Comparison of ENCODE assay signal across 11 cellular contexts in the genomic region with DNA sequence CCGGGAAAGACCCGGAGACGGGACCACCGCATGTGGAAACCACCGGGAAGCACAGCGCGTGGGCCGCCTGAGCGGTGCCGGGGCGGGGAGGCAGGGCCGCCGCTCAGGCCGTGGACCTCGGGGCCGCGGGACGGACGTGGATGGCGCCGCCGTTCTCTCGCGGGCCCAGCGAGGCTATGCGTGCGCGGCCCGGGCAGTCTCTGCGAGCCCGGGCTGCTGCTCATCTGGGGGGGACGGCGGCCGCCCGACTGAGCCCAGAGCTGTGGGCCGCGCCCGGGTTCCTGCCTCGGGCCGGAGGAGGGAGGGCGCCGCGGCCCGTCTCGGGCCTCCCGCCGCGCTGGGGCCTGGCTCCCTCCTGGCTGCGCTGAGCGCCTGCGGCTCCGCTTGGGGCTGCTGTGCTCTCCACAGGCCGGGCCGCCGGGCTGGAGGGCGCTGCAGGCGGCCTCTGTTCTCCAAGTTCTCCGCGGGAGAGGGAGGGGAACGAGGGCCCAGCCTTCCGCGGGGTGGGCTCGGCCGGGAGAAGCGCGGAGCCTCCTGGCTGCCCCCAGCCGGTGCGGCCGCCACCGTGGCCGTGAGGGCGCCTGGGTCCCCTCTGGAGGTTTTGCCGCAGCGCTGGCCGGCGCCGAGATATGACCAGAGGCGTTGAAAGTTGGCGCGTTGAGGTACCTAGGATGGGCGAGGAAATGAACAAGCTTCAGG. TPM values are rescaled to one million over a fixed set of nuclear protein-coding genes. Genes with fewer than 3 reads are reported as not detected.
DNase-seq lines count a peak whose midpoint lies in the region; TF ChIP-seq lines count a peak whose summit lies in the region.
"Had no signal": no experiment of that assay in that cellular context is flagged by ENCODE, and none has a peak within 500 bp of the region (broad histone marks: within the 10 kb centered on the region; RNA-seq: fewer than 3 reads in every experiment).

No MANE protein-coding gene starts in this region.

- H3K36me3 ChIP-seq in ovary (no peaks in the 10 kb centered on the region), BE2C (peaks cover 62% of the 10 kb centered on the region)

- H3K27ac ChIP-seq in ovary = peak overlapping the region; percentile 4 to 40

- no peak for TF ChIP-seq POLR2A in ovary (IDR thresholded peaks at IDR 0.05)

- no peak for TF ChIP-seq EP300 in ovary (IDR thresholded peaks at IDR 0.05)

- H3K4me1 ChIP-seq in ovary (ENCODE audit: insufficient read depth) (peaks cover 3% of the 10 kb centered on the region), BE2C (no peaks in the 10 kb centered on the region)

- DNase-seq in ELF-1 (ENCODE audit: low read depth, low spot score) = peak; percentile 76
- DNase-seq in dermis blood vessel endothelial cell = peak; percentile 24
- peak in 4 of 5 donors; percentile 17 to 68 (median 42) for DNase-seq in ovary
- DNase-seq in activated effector memory CD4-positive, alpha-beta T cell treated with Interleukin-2 at 50 U/mL for 16 hours = no peak
- DNase-seq in GM20000 (ENCODE audit: low spot score) = no peak
- no peak for DNase-seq in BE2C
- no peak for DNase-seq in dedifferentiated amniotic fluid mesenchymal stem cell (ENCODE audit: extremely low spot score)
- DNase-seq: AML-193; effector memory CD4-positive, alpha-beta T cell; occipital lobe had no signal

- H3K4me3 ChIP-seq in iPS-18c (ENCODE audit: insufficient read depth, low read depth, low read length) = peak overlapping the region; percentile 59
- H3K4me3 ChIP-seq in ovary = peak overlapping the region; percentile 21
- no peak overlapping the region for H3K4me3 ChIP-seq in BE2C (ENCODE audit: low read depth, low read length)

- intact Hi-C loops in ovary (cut with DNase I) = no loop called here

- H3K9me3 ChIP-seq in iPS-18c (ENCODE audit: control insufficient read depth, insufficient read depth, low read length) (no peaks in the 10 kb centered on the region), ovary (no peaks in the 10 kb centered on the region), BE2C (no peaks in the 10 kb centered on the region)

- WGBS in ovary, 3 donors = 13 to 22% (median 19%) methylated on average over 56 to 81 of the region's 81 CpGs

- TF ChIP-seq CTCF in ovary (IDR thresholded peaks at IDR 0.05) (no peak), GM20000 (IDR thresholded peaks at IDR 0.05; ENCODE audit: extremely low read depth, missing control alignments) (no peak), BE2C (IDR thresholded peaks at IDR 0.05; ENCODE audit: low read depth, low read length) (no peak)

- H3K27me3 ChIP-seq in ovary (no peaks in the 10 kb centered on the region), BE2C (no peaks in the 10 kb centered on the region)

RNA-seq across cellular contexts. Expression of gene RABL6, which starts 13.7 kb away (rescaled TPM):
- 69.1 and 95.8 TPM in 2 replicates for total RNA-seq in dermis blood vessel endothelial cell
- total RNA-seq in ovary = 10 to 100 TPM; 25.2 to 65.4 (median 56.2) TPM
- 10 to 100 TPM; 22.6 to 37.5 TPM for polyA plus RNA-seq in ovary
- polyA plus RNA-seq in BE2C (2012; ENCODE audit: insufficient read depth, insufficient read length, low read depth) = 164 TPM

RNA-seq across cellular contexts. Expression of gene AJM1, which starts 20.8 kb away (rescaled TPM):
- total RNA-seq in dermis blood vessel endothelial cell = 1.0 TPM in 2 replicates
- total RNA-seq in ovary = 1 to 10 TPM in 5 of 7 donors, under 1 TPM in 2; 0.48 to 2.4 (median 1.4) TPM
- polyA plus RNA-seq in ovary = under 1 TPM in 1 of 2 donors, not detected in 1; 0.93 TPM
- 37.9 TPM for polyA plus RNA-seq in BE2C (2012; ENCODE audit: insufficient read depth, insufficient read length, low read depth)

RNA-seq across cellular contexts. Expression of gene CCDC183, which starts 25.3 kb away (rescaled TPM):
- 0.37 and 1.0 TPM in 2 replicates for total RNA-seq in dermis blood vessel endothelial cell
- total RNA-seq in ovary = 10 to 100 TPM in 1 of 7 donors, 1 to 10 TPM in 6; 1.2 to 11.8 (median 6.6) TPM
- 1 to 10 TPM in 1 of 2 donors, under 1 TPM in 1; 0.47 to 3.1 TPM for polyA plus RNA-seq in ovary
- 10.7 TPM for polyA plus RNA-seq in BE2C (2012; ENCODE audit: insufficient read depth, insufficient read length, low read depth)

RNA-seq across cellular contexts. Expression of gene PHPT1, which starts 27.7 kb away (rescaled TPM):
- 99.0 and 104 TPM in 2 replicates for total RNA-seq in dermis blood vessel endothelial cell
- total RNA-seq in ovary = 100 to 1,000 TPM in 2 of 7 donors, 10 to 100 TPM in 5; 39.2 to 132 (median 86.9) TPM
- 10 to 100 TPM; 18.1 to 57.6 TPM for polyA plus RNA-seq in ovary
- 544 TPM for polyA plus RNA-seq in BE2C (2012; ENCODE audit: insufficient read depth, insufficient read length, low read depth)

RNA-seq across cellular contexts. Expression of gene TMEM141, which starts 30.3 kb away (rescaled TPM):
- total RNA-seq in dermis blood vessel endothelial cell = 47.9 and 98.5 TPM in 2 replicates
- 100 to 1,000 TPM in 1 of 7 donors, 10 to 100 TPM in 6; 43.1 to 115 (median 64.8) TPM for total RNA-seq in ovary
- polyA plus RNA-seq in ovary = 10 to 100 TPM; 23.4 to 64.9 TPM
- 159 TPM for polyA plus RNA-seq in BE2C (2012; ENCODE audit: insufficient read depth, insufficient read length, low read depth)

Comparison
In these comparisons a context has a peak if more than half of its experiments do, and no peak if none do; other contexts are left out.
1. DNase-seq: peak in ELF-1 (single experiment), dermis blood vessel endothelial cell (single experiment) and ovary (4 of 5); none in activated effector memory CD4-positive, alpha-beta T cell treated with Interleukin-2 at 50 U/mL for 16 hours (single experiment), GM20000 (single experiment), BE2C (single experiment) and dedifferentiated amniotic fluid mesenchymal stem cell (single experiment).